31 cellular contexts compared by ENCODE assay signal in genomic region chr4:172866421-172866820, GRCh38.
"Had no signal": no experiment of that assay in that cellular context is flagged by ENCODE, and none has a peak within 500 bp of the region (broad histone marks: within the 10 kb centered on the region; RNA-seq: fewer than 3 reads in every experiment).

No MANE protein-coding gene starts in this region.

- H3K36me3 ChIP-seq: ascending aorta, breast epithelium, gastrocnemius medialis had no signal

- ATAC-seq: activated CD8-positive, alpha-beta T cell treated with anti-CD3 and anti-CD28 coated beads for 36 hours; activated naive CD4-positive, alpha-beta T cell treated with anti-CD3 and anti-CD28 coated beads, Interleukin-2, amount 50 U/mL, for 72 hours; activated T-cell treated with anti-CD3 and anti-CD28 coated beads, Interleukin-2, amount 50 U/mL, for 4 hours; activated T-helper 17 cell treated with anti-CD3 and anti-CD28 coated beads, Interleukin-2, amount 50 U/mL, for 72 hours; esophagus mucosa; gastrocnemius medialis; T-helper 17 cell; WTC11 had no signal

- H3K4me3 Mint-ChIP-seq: activated CD4-positive, alpha-beta T cell treated with anti-CD3 and anti-CD28 coated beads, Interleukin-2, amount 10 ng/mL, durations not matched to agents 7 days and 5 days; activated CD8-positive, alpha-beta T cell treated with anti-CD3 and anti-CD28 coated beads for 36 hours; activated naive CD8-positive, alpha-beta T cell treated with anti-CD3 and anti-CD28 coated beads, Interleukin-2, amount 10 ng/mL, durations not matched to agents 7 days and 5 days; activated T-cell treated with anti-CD3 and anti-CD28 coated beads, Interleukin-2, amount 50 U/mL, for 4 hours; activated T-helper 17 cell treated with anti-CD3 and anti-CD28 coated beads, Interleukin-2, amount 50 U/mL, for 72 hours; brain; central memory CD8-positive, alpha-beta T cell; dendritic cell treated with granulocyte-macrophage colony-stimulating factor and Interleukin-4, amounts not matched to agents 40 ng/mL and 50 ng/mL, for 4 days; endodermal cell; T-helper 17 cell; T-helper 2 cell treated with Interferon-gamma antibody and Interleukin-4, amounts not matched to agents 5 μg/mL and 100 μg/mL, for 36 hours; WTC11 had no signal

- H3K36me3 Mint-ChIP-seq: activated naive CD4-positive, alpha-beta T cell treated with anti-CD3 and anti-CD28 coated beads, Interleukin-2, amount 50 U/mL, for 72 hours; activated naive CD8-positive, alpha-beta T cell treated with anti-CD3 and anti-CD28 coated beads, Interleukin-2, amount 10 ng/mL, durations not matched to agents 7 days and 5 days had no signal

- H3K4me3 ChIP-seq: ascending aorta, breast epithelium, coronary artery, dorsolateral prefrontal cortex, gastrocnemius medialis had no signal

- H3K4me1 ChIP-seq: ascending aorta, breast epithelium, gastrocnemius medialis had no signal

- H3K27ac Mint-ChIP-seq: activated CD4-positive, alpha-beta T cell treated with anti-CD3 and anti-CD28 coated beads, Interleukin-2, amount 10 ng/mL, durations not matched to agents 7 days and 5 days; activated CD8-positive, alpha-beta T cell treated with anti-CD3 and anti-CD28 coated beads for 36 hours; activated naive CD4-positive, alpha-beta T cell treated with anti-CD3 and anti-CD28 coated beads, Interleukin-2, amount 50 U/mL, for 72 hours; activated naive CD8-positive, alpha-beta T cell treated with anti-CD3 and anti-CD28 coated beads, Interleukin-2, amount 10 ng/mL, durations not matched to agents 7 days and 5 days; activated T-helper 17 cell treated with anti-CD3 and anti-CD28 coated beads, Interleukin-2, amount 50 U/mL, for 72 hours; brain; dendritic cell treated with granulocyte-macrophage colony-stimulating factor and Interleukin-4, amounts not matched to agents 40 ng/mL and 50 ng/mL, for 4 days; endodermal cell; T-helper 17 cell; T-helper 2 cell treated with Interferon-gamma antibody and Interleukin-4, amounts not matched to agents 5 μg/mL and 100 μg/mL, for 36 hours; WTC11 had no signal

- H3K9me3 Mint-ChIP-seq: activated CD4-positive, alpha-beta T cell treated with anti-CD3 and anti-CD28 coated beads, Interleukin-2, amount 10 ng/mL, durations not matched to agents 7 days and 5 days; activated naive CD8-positive, alpha-beta T cell treated with anti-CD3 and anti-CD28 coated beads, Interleukin-2, amount 10 ng/mL, durations not matched to agents 7 days and 5 days; activated T-cell treated with anti-CD3 and anti-CD28 coated beads, Interleukin-2, amount 50 U/mL, for 4 hours; T-helper 2 cell treated with Interferon-gamma antibody and Interleukin-4, amounts not matched to agents 5 μg/mL and 100 μg/mL, for 36 hours had no signal

- H3K27me3 ChIP-seq: ascending aorta, breast epithelium, gastrocnemius medialis had no signal

- H3K27ac ChIP-seq: ascending aorta, breast epithelium, coronary artery, dorsolateral prefrontal cortex, gastrocnemius medialis, VCaP had no signal

- H3K4me1 Mint-ChIP-seq: activated CD4-positive, alpha-beta T cell treated with anti-CD3 and anti-CD28 coated beads, Interleukin-2, amount 10 ng/mL, durations not matched to agents 7 days and 5 days; activated naive CD8-positive, alpha-beta T cell treated with anti-CD3 and anti-CD28 coated beads, Interleukin-2, amount 10 ng/mL, durations not matched to agents 7 days and 5 days; activated T-helper 17 cell treated with anti-CD3 and anti-CD28 coated beads, Interleukin-2, amount 50 U/mL, for 72 hours; central memory CD8-positive, alpha-beta T cell; endodermal cell; T-helper 17 cell had no signal

- DNase-seq: activated CD4-positive, alpha-beta T cell treated with anti-CD3 and anti-CD28 coated beads for 1 hour; activated CD4-positive, alpha-beta T cell treated with anti-CD3 and anti-CD28 coated beads for 4 hours; activated CD4-positive, alpha-beta T cell treated with anti-CD3 and anti-CD28 coated beads, Interleukin-2, amount 10 ng/mL, durations not matched to agents 7 days and 5 days; activated CD4-positive, alpha-beta T cell treated with anti-CD3 and anti-CD28 coated beads, Interleukin-2, amount 50 U/mL, for 4 hours; activated CD8-positive, alpha-beta memory T cell treated with anti-CD3 and anti-CD28 coated beads for 24 hours; activated CD8-positive, alpha-beta T cell treated with anti-CD3 and anti-CD28 coated beads for 36 hours; activated effector memory CD4-positive, alpha-beta T cell treated with Interleukin-2 at 50 U/mL for 16 hours; activated gamma-delta T cell treated with Interleukin-2 at 50 U/mL for 16 hours; activated naive CD4-positive, alpha-beta T cell treated with Interleukin-2 at 50 U/mL for 16 hours; activated naive CD8-positive, alpha-beta T cell treated with anti-CD3 and anti-CD28 coated beads, Interleukin-2, amount 10 ng/mL, durations not matched to agents 7 days and 5 days; activated T-cell treated with anti-CD3 and anti-CD28 coated beads, Interleukin-2, amount 50 U/mL, for 4 hours; dorsolateral prefrontal cortex; effector memory CD4-positive, alpha-beta T cell; endodermal cell; foreskin fibroblast; gastrocnemius medialis; glutamatergic neuron; T-helper 1 cell; T-helper 17 cell had no signal

- H3K9me3 ChIP-seq: ascending aorta, breast epithelium, gastrocnemius medialis had no signal
